1 cellular context compared by ENCODE assay signal in the genomic region with DNA sequence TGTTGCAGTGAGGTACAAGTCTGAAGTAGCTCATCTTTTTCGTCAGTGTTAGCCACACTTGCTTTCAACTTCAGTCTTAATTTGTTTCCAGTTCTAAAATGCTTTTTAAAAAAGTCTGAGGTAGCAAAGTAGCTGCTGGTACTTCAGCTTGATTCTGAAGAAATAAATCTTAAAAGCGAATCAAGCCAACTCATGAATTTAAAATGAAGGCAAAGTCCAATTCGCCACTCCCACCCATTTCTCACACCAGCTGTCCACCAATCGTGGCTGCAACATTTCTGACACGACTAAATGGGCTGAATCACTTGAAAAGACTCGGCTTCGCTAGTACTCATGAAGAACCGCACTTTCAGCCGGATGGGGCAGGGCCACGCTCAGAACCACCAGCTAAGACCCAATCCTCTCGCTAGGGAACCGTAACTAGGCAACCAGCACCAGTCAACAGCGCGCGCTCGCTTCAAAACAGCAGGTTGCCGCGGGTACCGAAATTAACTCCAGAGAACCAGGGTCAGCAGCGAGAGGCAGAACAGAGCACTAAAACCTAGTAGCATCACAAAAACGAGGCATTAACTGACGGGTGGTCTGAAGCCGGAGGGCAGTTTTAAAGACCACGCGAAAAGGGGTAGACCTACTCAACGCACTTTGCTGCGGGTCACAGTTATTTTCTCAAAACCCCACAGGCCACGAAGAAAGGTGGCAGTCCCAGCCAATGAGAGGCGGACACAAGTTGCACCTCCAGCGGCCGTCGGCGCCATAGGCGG.
TF ChIP-seq lines count a peak whose summit lies in the region.

No MANE protein-coding gene starts in this region.

TF ChIP-seq in HEK293, 187 proteins besides CTCF, POLR2A, EP300 and RAD21 (continued from another document):
- TF ChIP-seq, protein P1, sequence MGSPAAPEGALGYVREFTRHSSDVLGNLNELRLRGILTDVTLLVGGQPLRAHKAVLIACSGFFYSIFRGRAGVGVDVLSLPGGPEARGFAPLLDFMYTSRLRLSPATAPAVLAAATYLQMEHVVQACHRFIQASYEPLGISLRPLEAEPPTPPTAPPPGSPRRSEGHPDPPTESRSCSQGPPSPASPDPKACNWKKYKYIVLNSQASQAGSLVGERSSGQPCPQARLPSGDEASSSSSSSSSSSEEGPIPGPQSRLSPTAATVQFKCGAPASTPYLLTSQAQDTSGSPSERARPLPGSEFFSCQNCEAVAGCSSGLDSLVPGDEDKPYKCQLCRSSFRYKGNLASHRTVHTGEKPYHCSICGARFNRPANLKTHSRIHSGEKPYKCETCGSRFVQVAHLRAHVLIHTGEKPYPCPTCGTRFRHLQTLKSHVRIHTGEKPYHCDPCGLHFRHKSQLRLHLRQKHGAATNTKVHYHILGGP (tag by site-specific recombination; IDR thresholded peaks at IDR 0.05), result no peak
- TF ChIP-seq, protein P2, sequence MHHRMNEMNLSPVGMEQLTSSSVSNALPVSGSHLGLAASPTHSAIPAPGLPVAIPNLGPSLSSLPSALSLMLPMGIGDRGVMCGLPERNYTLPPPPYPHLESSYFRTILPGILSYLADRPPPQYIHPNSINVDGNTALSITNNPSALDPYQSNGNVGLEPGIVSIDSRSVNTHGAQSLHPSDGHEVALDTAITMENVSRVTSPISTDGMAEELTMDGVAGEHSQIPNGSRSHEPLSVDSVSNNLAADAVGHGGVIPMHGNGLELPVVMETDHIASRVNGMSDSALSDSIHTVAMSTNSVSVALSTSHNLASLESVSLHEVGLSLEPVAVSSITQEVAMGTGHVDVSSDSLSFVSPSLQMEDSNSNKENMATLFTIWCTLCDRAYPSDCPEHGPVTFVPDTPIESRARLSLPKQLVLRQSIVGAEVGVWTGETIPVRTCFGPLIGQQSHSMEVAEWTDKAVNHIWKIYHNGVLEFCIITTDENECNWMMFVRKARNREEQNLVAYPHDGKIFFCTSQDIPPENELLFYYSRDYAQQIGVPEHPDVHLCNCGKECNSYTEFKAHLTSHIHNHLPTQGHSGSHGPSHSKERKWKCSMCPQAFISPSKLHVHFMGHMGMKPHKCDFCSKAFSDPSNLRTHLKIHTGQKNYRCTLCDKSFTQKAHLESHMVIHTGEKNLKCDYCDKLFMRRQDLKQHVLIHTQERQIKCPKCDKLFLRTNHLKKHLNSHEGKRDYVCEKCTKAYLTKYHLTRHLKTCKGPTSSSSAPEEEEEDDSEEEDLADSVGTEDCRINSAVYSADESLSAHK (tag by site-specific recombination; IDR thresholded peaks at IDR 0.05), result no peak
- TF ChIP-seq ZNF335 (tag by site-specific recombination; conservative IDR thresholded peaks at IDR 0.05), result peak; percentile 27; the same call in 1 of the 2 replicates
- no peak for TF ChIP-seq ZNF654 (tag by site-specific recombination; IDR thresholded peaks at IDR 0.05; ENCODE audit: low read depth)
- TF ChIP-seq ZNF677 (tag by site-specific recombination; IDR thresholded peaks at IDR 0.05), result no peak
- no peak for TF ChIP-seq ZSCAN16 (tag by site-specific recombination; IDR thresholded peaks at IDR 0.05)
- no peak for TF ChIP-seq ZNF19 (tag by site-specific recombination; IDR thresholded peaks at IDR 0.05; ENCODE audit: low read depth)
- TF ChIP-seq ZNF350 (tag by site-specific recombination; IDR thresholded peaks at IDR 0.05), result no peak
- TF ChIP-seq ZNF626 (tag by site-specific recombination; IDR thresholded peaks at IDR 0.05), result no peak
- TF ChIP-seq KLF1 (tag by site-specific recombination; IDR thresholded peaks at IDR 0.05), result no peak
- TF ChIP-seq PRDM1 (tag by site-specific recombination; IDR thresholded peaks at IDR 0.05), result peak; percentile 7; the same call in 1 of the 2 replicates
- TF ChIP-seq AEBP2 (tag by site-specific recombination; IDR thresholded peaks at IDR 0.05; ENCODE audit: borderline replicate concordance), result no peak
- TF ChIP-seq ZNF426 (tag by site-specific recombination; IDR thresholded peaks at IDR 0.05), result no peak
- peak; percentile 34 for TF ChIP-seq PRDM10 (tag by site-specific recombination; IDR thresholded peaks at IDR 0.05)
- no peak for TF ChIP-seq TCF7L2 (IDR thresholded peaks at IDR 0.05; ENCODE audit: borderline replicate concordance, low read depth, low read length)
- no peak for TF ChIP-seq ZNF133 (tag by site-specific recombination; IDR thresholded peaks at IDR 0.05)
- TF ChIP-seq ZNF623 (tag by site-specific recombination; IDR thresholded peaks at IDR 0.05), result no peak
